29 cellular contexts compared by ENCODE assay signal in the genomic region with DNA sequence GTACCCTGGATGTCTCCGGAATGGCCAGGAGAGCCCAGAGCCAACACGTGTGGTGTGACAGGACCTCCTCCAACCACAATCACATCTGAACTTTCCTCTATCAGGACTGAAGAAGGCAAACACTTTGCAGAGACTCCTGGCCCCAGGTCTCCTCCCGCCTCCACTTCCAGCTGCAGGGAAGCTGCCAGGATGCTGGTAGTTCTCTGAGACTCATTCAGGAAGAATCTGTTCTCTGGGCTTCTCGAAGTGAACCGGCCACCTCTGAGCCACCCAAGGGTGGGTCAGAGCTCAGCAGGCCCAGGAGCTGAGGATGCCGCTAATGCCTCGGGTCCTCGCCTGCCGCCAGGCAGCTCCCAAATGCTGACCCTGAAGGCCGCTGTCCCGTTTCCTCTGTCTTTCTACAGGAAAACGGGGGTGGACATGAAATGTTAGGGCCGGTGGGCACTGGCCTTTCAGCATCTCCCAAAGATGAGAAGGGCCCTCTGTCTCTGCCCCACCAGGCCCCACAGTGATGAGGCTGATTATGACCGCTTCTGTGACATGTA.
"Had no signal": no experiment of that assay in that cellular context is flagged by ENCODE, and none has a peak within 500 bp of the region (broad histone marks: within the 10 kb centered on the region; RNA-seq: fewer than 3 reads in every experiment).

No MANE protein-coding gene starts in this region.

- DNase-seq: activated B cell treated with CpG ODN at 0.5 μM for 24 hours; activated CD4-positive, alpha-beta T cell treated with anti-CD3 and anti-CD28 coated beads for 48 hours; activated CD4-positive, alpha-beta T cell treated with anti-CD3 and anti-CD28 coated beads, Interleukin-2, amount 50 U/mL, for 1 hour; activated CD4-positive, alpha-beta T cell treated with anti-CD3 and anti-CD28 coated beads, Interleukin-2, amount 50 U/mL, for 48 hours; activated CD8-positive, alpha-beta memory T cell treated with anti-CD3 and anti-CD28 coated beads for 24 hours; activated CD8-positive, alpha-beta T cell treated with anti-CD3 and anti-CD28 coated beads for 36 hours; activated effector memory CD4-positive, alpha-beta T cell treated with Interleukin-2 at 50 U/mL for 16 hours; activated gamma-delta T cell treated with Interleukin-2 at 50 U/mL for 16 hours; activated naive CD4-positive, alpha-beta T cell treated with anti-CD3 and anti-CD28 coated beads, Interleukin-2, amount 50 U/mL, for 16 hours; activated naive CD4-positive, alpha-beta T cell treated with Interleukin-2 at 50 U/mL for 16 hours; activated T-cell treated with anti-CD3 and anti-CD28 coated beads, Interleukin-2, amount 50 U/mL, for 4 hours; amniotic stem cell; anterior cingulate cortex; brain microvascular endothelial cell; effector CD8-positive, alpha-beta T cell; esophagus squamous epithelium; foreskin melanocyte; SW 1271; T-cell; T1000; WERI-Rb-1 had no signal

- H3K27me3 ChIP-seq: brain microvascular endothelial cell had no signal

- H3K4me1 Mint-ChIP-seq: activated B cell treated with CpG ODN at 0.5 μM for 24 hours; activated T-helper 17 cell treated with anti-CD3 and anti-CD28 coated beads, Interleukin-2, amount 50 U/mL, for 72 hours; central memory CD8-positive, alpha-beta T cell; T-cell had no signal

- H3K4me3 Mint-ChIP-seq: activated B cell treated with CpG ODN at 0.5 μM for 24 hours; activated CD8-positive, alpha-beta T cell treated with anti-CD3 and anti-CD28 coated beads for 36 hours; activated naive CD8-positive, alpha-beta T cell; activated T-cell treated with anti-CD3 and anti-CD28 coated beads, Interleukin-2, amount 50 U/mL, for 4 hours; activated T-helper 17 cell treated with anti-CD3 and anti-CD28 coated beads, Interleukin-2, amount 50 U/mL, for 72 hours; central memory CD8-positive, alpha-beta T cell; T-cell; T-helper 1 cell treated with Interleukin-12 subunit alpha and Interleukin-12 subunit beta and Interleukin-4 antibody, amounts not matched to agents 30 μg/mL and 1 μg/mL, for 36 hours; T-helper 2 cell treated with Interferon-gamma antibody and Interleukin-4, amounts not matched to agents 5 μg/mL and 100 μg/mL, for 36 hours had no signal

- H3K9me3 ChIP-seq: esophagus squamous epithelium, gastroesophageal sphincter had no signal

- H3K4me3 ChIP-seq: esophagus squamous epithelium, gastroesophageal sphincter had no signal

- H3K27ac ChIP-seq: brain microvascular endothelial cell, epithelial cell of prostate, esophagus squamous epithelium, gastroesophageal sphincter, WERI-Rb-1 had no signal

- H3K36me3 Mint-ChIP-seq: activated naive CD8-positive, alpha-beta T cell; T-cell had no signal

- H3K36me3 ChIP-seq: brain microvascular endothelial cell, esophagus squamous epithelium, gastroesophageal sphincter, WERI-Rb-1 had no signal

- H3K27ac Mint-ChIP-seq: activated B cell treated with CpG ODN at 0.5 μM for 24 hours; activated CD8-positive, alpha-beta T cell treated with anti-CD3 and anti-CD28 coated beads for 36 hours; activated naive CD8-positive, alpha-beta T cell; activated T-helper 17 cell treated with anti-CD3 and anti-CD28 coated beads, Interleukin-2, amount 50 U/mL, for 72 hours; T-cell; T-helper 1 cell treated with Interleukin-12 subunit alpha and Interleukin-12 subunit beta and Interleukin-4 antibody, amounts not matched to agents 30 μg/mL and 1 μg/mL, for 36 hours; T-helper 2 cell treated with Interferon-gamma antibody and Interleukin-4, amounts not matched to agents 5 μg/mL and 100 μg/mL, for 36 hours had no signal

- H3K4me1 ChIP-seq: esophagus squamous epithelium, gastroesophageal sphincter had no signal

- H3K27me3 Mint-ChIP-seq: activated B cell treated with CpG ODN at 0.5 μM for 24 hours; activated CD8-positive, alpha-beta T cell treated with anti-CD3 and anti-CD28 coated beads for 36 hours; activated T-helper 17 cell treated with anti-CD3 and anti-CD28 coated beads, Interleukin-2, amount 50 U/mL, for 72 hours had no signal

- ATAC-seq: activated CD4-positive, CD25-positive, alpha-beta regulatory T cell treated with anti-CD3 and anti-CD28 coated beads, Interleukin-2, amount 50 U/mL, for 24 hours; activated CD8-positive, alpha-beta T cell treated with anti-CD3 and anti-CD28 coated beads for 36 hours; activated T-cell treated with anti-CD3 and anti-CD28 coated beads, Interleukin-2, amount 50 U/mL, for 4 hours; activated T-helper 17 cell treated with anti-CD3 and anti-CD28 coated beads, Interleukin-2, amount 50 U/mL, for 72 hours; gastroesophageal sphincter; T-cell had no signal

- H3K9me3 Mint-ChIP-seq: activated CD8-positive, alpha-beta T cell treated with anti-CD3 and anti-CD28 coated beads for 36 hours; activated T-cell treated with anti-CD3 and anti-CD28 coated beads, Interleukin-2, amount 50 U/mL, for 4 hours; central memory CD8-positive, alpha-beta T cell had no signal
